In the genomic region with DNA sequence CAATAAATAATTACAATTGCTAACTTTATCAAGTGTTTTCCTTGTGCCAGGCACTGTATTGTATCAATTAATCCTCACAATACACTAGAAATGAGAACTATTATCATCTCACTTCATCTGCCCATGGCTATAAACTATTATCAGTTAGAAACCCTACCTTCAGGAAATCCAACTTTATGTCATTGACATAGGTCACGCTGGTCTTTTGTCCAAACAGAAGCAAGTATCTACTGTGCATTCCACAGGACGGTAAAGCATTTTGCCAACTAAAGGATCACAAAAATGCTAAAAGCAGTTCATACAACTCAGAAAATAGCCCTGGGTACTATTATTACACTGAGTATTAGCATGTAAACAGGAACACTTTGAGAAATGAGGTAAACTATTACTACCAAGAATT, we compare ENCODE assay signal across 28 cellular contexts.
"Had no signal": no experiment of that assay in that cellular context is flagged by ENCODE, and none has a peak within 500 bp of the region (broad histone marks: within the 10 kb centered on the region; RNA-seq: fewer than 3 reads in every experiment).

No MANE protein-coding gene starts in this region.

- H3K9me3 ChIP-seq: left ventricle myocardium inferior, mucosa of descending colon, pancreas, prostate gland, stomach, testis, thyroid gland, transverse colon, upper lobe of left lung, vagina had no signal

- H3K27ac ChIP-seq: left ventricle myocardium inferior, pancreas, prostate gland, skin epidermis, stomach, testis, thyroid gland, transverse colon, upper lobe of left lung, vagina had no signal

- FAIRE-seq: pancreas had no signal

- H3K9me3 Mint-ChIP-seq: memory B cell; natural killer cell treated with Interleukin-12 subunit alpha and Interleukin-12 subunit beta and Interleukin-15 and Interleukin-18, amount 100 ng/mL, for 72 hours; stimulated activated naive B cell treated with anti-CD40 and anti-IgM and Interleukin-4, amounts not matched to agents 10 μg/mL and 1 μg/mL and 100 μg/mL, for 72 hours had no signal

- H3K27me3 Mint-ChIP-seq: memory B cell; naive thymus-derived CD4-positive, alpha-beta T cell; natural killer cell treated with Interleukin-12 subunit alpha and Interleukin-12 subunit beta and Interleukin-15 and Interleukin-18, amount 100 ng/mL, for 72 hours; stimulated activated naive B cell treated with anti-CD40 and anti-IgM and Interleukin-4, amounts not matched to agents 10 μg/mL and 1 μg/mL and 100 μg/mL, for 72 hours had no signal

- H3K4me1 ChIP-seq: pancreas, prostate gland had no signal

- H3K4me3 ChIP-seq: left ventricle myocardium inferior, lung, mucosa of descending colon, pancreas, prostate gland, skin epidermis, stomach, testis, thyroid gland, transverse colon, upper lobe of left lung, vagina had no signal

- ATAC-seq: mucosa of descending colon; naive thymus-derived CD4-positive, alpha-beta T cell; natural killer cell treated with Interleukin-12 subunit alpha and Interleukin-12 subunit beta and Interleukin-15 and Interleukin-18, amount 100 ng/mL, for 72 hours; pancreas; right cardiac atrium; sciatic nerve; stimulated activated naive B cell treated with anti-CD40 and anti-IgM and Interleukin-4, amounts not matched to agents 10 μg/mL and 1 μg/mL and 100 μg/mL, for 72 hours; stimulated activated naive CD8-positive, alpha-beta T cell treated with anti-CD3 and anti-CD28 coated beads, Interleukin-15, Interleukin-2, amounts not matched to agents 100 U/mL and 50 U/mL, for 24 hours had no signal

- H3K36me3 ChIP-seq: pancreas, prostate gland, thyroid gland had no signal

- H3K27ac Mint-ChIP-seq: memory B cell; natural killer cell treated with Interleukin-12 subunit alpha and Interleukin-12 subunit beta and Interleukin-15 and Interleukin-18, amount 100 ng/mL, for 72 hours; stimulated activated naive B cell treated with anti-CD40 and anti-IgM and Interleukin-4, amounts not matched to agents 10 μg/mL and 1 μg/mL and 100 μg/mL, for 72 hours had no signal

- H3K27me3 ChIP-seq: pancreas, stomach, testis, thyroid gland, transverse colon, upper lobe of left lung, vagina had no signal

- H3K4me3 Mint-ChIP-seq: memory B cell; stimulated activated naive B cell treated with anti-CD40 and anti-IgM and Interleukin-4, amounts not matched to agents 10 μg/mL and 1 μg/mL and 100 μg/mL, for 72 hours had no signal

- DNase-seq: islet precursor cell; left ventricle myocardium inferior; midbrain; mucosa of descending colon; naive thymus-derived CD4-positive, alpha-beta T cell; nucleus accumbens; pancreas; posterior cingulate gyrus; retina; right cardiac atrium; stimulated activated CD4-positive, alpha-beta T cell treated with anti-CD3 and anti-CD28 coated beads, Interleukin-12 subunit alpha, Interleukin-12 subunit beta, amount 100 ng/mL, for 4 hours; stimulated activated CD4-positive, alpha-beta T cell treated with anti-CD3 and anti-CD28 coated beads, Interleukin-15, amount 100 ng/mL, for 24 hours; stimulated activated CD4-positive, alpha-beta T cell treated with anti-CD3 and anti-CD28 coated beads, Interleukin-2, amount 100 ng/mL, for 24 hours; stimulated activated CD4-positive, alpha-beta T cell treated with anti-CD3 and anti-CD28 coated beads, Interleukin-4, amount 100 ng/mL, for 1 hour; stimulated activated naive B cell treated with anti-CD40 and anti-IgM and Interleukin-4, amounts not matched to agents 10 μg/mL and 1 μg/mL and 100 μg/mL, for 72 hours; stimulated activated naive CD8-positive, alpha-beta T cell treated with anti-CD3 and anti-CD28 coated beads, Interleukin-15, Interleukin-2, amounts not matched to agents 100 U/mL and 50 U/mL, for 24 hours; stomach; testis; thyroid gland; transverse colon; upper lobe of left lung had no signal
